8 cellular contexts compared by ENCODE assay signal in genomic region chr5:126845470-126846076, GRCh38.
DNase-seq lines count a peak whose midpoint lies in the region; ATAC-seq and TF ChIP-seq lines count a peak whose summit lies in the region.
"Not testable (repeated sequence)": the region's sequence is repeated elsewhere in the genome, so short reads cannot be mapped to it uniquely, and the experiment has no call there.

No MANE protein-coding gene starts in this region.

- 25% methylated on average over 13 of the region's 14 CpGs for WGBS in mesenchymal stem cell

- not testable (repeated sequence) for H3K27ac ChIP-seq in mesenchymal stem cell (ENCODE audit: low read length, poor library complexity, severe bottlenecking)

- H3K18ac ChIP-seq in mesenchymal stem cell (ENCODE audit: low read depth in 1 of 2, low read length in 2 of 2) = peak overlapping the region in 1 of 2 experiments; percentile 52

- H3K9ac ChIP-seq in ES-I3 (ENCODE audit: low read depth, low read length) (peak overlapping the region; percentile 43), mesenchymal stem cell (ENCODE audit: low read length) (peak overlapping the region; percentile 52)

- H3K27me3 ChIP-seq in mesenchymal stem cell (ENCODE audit: control insufficient read depth in 1 of 2, insufficient read depth in 1 of 2, low read length in 2 of 2) = not testable (repeated sequence)

- peaks cover 18% of the 10 kb centered on the region for H3K4me1 ChIP-seq in ES-I3 (ENCODE audit: insufficient read depth, low read length)
- not testable (repeated sequence) for H3K4me1 ChIP-seq in mesenchymal stem cell (ENCODE audit: control insufficient read depth, insufficient read depth, low read depth, low read length)

- H2AK5ac ChIP-seq in mesenchymal stem cell (ENCODE audit: low read length, severe bottlenecking) = not testable (repeated sequence)

- H3K4me2 ChIP-seq in mesenchymal stem cell (ENCODE audit: low read length, poor library complexity, severe bottlenecking) = not testable (repeated sequence)

- not testable (repeated sequence) for H3K4ac ChIP-seq in mesenchymal stem cell (ENCODE audit: low read depth in 1 of 2, low read length in 2 of 2)

- not testable (repeated sequence) for H3K9me3 ChIP-seq in ES-I3 (ENCODE audit: control insufficient read depth, insufficient read depth, low read length); mesenchymal stem cell (ENCODE audit: control insufficient read depth, low read length)

- not testable (repeated sequence) for H3K14ac ChIP-seq in mesenchymal stem cell (ENCODE audit: low read length in 2 of 2)

- H2BK120ac ChIP-seq in mesenchymal stem cell (ENCODE audit: low read depth, low read length) = not testable (repeated sequence)

- not testable (repeated sequence) for H4K91ac ChIP-seq in mesenchymal stem cell (ENCODE audit: low read length)

- H3K23ac ChIP-seq in mesenchymal stem cell (ENCODE audit: low read length in 2 of 2) = not testable (repeated sequence)

- H2BK12ac ChIP-seq in mesenchymal stem cell (ENCODE audit: low read length in 2 of 2) = not testable (repeated sequence)

- in situ Hi-C loops in SK-MEL-5 (cut with HindIII; ENCODE audit: low pct_unique_long_range_greater_than_20kb, low sequenced_read_pairs) = not testable (repeated sequence)

- not testable (repeated sequence) for H2BK5ac ChIP-seq in mesenchymal stem cell (ENCODE audit: low read depth, low read length, poor library complexity, severe bottlenecking)

- not testable (repeated sequence) for H2BK15ac ChIP-seq in mesenchymal stem cell (ENCODE audit: low read depth, poor library complexity, severe bottlenecking)

- TF ChIP-seq POLR2A in erythroblast (IDR thresholded peaks at IDR 0.05; ENCODE audit: low read length) = not testable (repeated sequence)

- H3K36me3 ChIP-seq in ES-I3 (ENCODE audit: insufficient read depth, low read length); mesenchymal stem cell (ENCODE audit: control insufficient read depth in 1 of 2, insufficient read depth in 2 of 2, low read depth in 1 of 2, low read length in 2 of 2): not testable (repeated sequence)

- H3K79me1 ChIP-seq in mesenchymal stem cell (replicated peaks; ENCODE audit: low read length, poor library complexity, severe bottlenecking) = not testable (repeated sequence)

- H3K4me3 ChIP-seq in mesenchymal stem cell (ENCODE audit: insufficient read depth in 1 of 2, low read depth in 1 of 2, low read length in 2 of 2) = not testable (repeated sequence)

- peak overlapping the region; percentile 71 for H2AFZ ChIP-seq in mesenchymal stem cell (ENCODE audit: low read depth, low read length)

- peak; percentile 46 for DNase-seq in SK-MEL-5 (ENCODE audit: low read depth, low spot score)
- DNase-seq in activated T-cell treated with anti-CD3 and anti-CD28 coated beads, Interleukin-2, amount 50 U/mL, for 1 hour = peak; percentile 63
- DNase-seq in erythroblast (lab: John Stamatoyannopoulos, UW) = peak; percentile 52 to 68
- not testable (repeated sequence) for DNase-seq in mesenchymal stem cell
- peak; percentile 23 to 43 for DNase-seq in stimulated activated CD8-positive, alpha-beta memory T cell treated with anti-CD3 and anti-CD28 coated beads, Interleukin-7, amount 100 ng/mL, for 1 hour (ENCODE audit: low read depth in 2 of 2)

- H4K8ac ChIP-seq in mesenchymal stem cell (ENCODE audit: low read length) = peak overlapping the region; percentile 5

- ATAC-seq in GM21390 (IDR thresholded peaks at IDR 0.05; ENCODE audit: unreplicated experiment) (peak; percentile 88), HG03280 (IDR thresholded peaks at IDR 0.05; ENCODE audit: unreplicated experiment) (peak; percentile 87)
